ENCODE assay signal across 8 cellular contexts in the genomic region with DNA sequence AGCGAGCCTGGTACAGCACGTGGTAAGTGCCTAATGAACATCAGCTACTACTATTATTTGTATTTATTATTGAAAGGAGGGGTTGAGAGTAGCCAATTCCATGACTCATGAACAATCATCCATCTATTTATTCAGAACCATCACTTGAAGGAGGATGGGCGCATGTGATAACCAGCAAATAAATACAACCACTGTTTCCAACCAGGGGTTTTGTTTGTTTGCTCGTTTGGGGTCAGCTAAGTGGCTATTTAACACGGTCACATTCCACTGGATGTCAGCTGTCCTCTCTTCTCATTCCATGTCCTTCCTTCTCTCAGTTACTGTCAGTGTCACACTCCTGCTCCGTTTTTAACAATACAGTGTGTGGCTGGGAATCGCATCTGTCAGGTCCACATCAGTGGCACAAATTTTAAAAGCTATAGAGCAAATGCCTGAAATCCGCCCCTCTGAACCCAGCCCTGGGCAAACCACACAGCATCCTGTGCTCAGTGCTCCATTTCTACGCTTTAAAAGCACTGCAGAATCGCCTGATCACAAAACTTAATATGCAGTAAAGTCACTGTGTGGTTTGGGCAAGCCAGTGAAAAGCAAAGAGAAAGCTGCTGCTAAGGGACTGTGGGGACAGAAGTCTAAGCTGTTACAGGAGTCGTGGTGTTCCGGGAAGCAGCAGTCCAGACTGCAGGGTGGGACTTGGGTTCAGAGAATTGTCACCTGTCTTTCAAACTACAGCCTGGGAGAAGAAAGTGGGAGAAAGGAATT.
DNase-seq lines count a peak whose midpoint lies in the region; ATAC-seq and TF ChIP-seq lines count a peak whose summit lies in the region.

No MANE protein-coding gene starts in this region.

- H3K36me3 ChIP-seq in DOHH2 (ENCODE audit: control insufficient read depth, low read length) (peaks cover 45% of the 10 kb centered on the region), neutrophil (no peaks in the 10 kb centered on the region)
- no peaks in the 10 kb centered on the region for H3K36me3 ChIP-seq in effector memory CD4-positive, alpha-beta T cell (ENCODE audit: control insufficient read depth, insufficient read depth, low read length)

- intact Hi-C loops in head of caudate nucleus (cut with DNase I): no loop called here

- H3K9me2 ChIP-seq in DOHH2 (replicated peaks; ENCODE audit: control insufficient read depth, low read length): no peaks in the 10 kb centered on the region

- H3K4me1 ChIP-seq in DOHH2 (ENCODE audit: control insufficient read depth, low read length) (peaks cover 97% of the 10 kb centered on the region), neutrophil (ENCODE audit: control insufficient read depth in 1 of 2, insufficient read depth in 1 of 2, low read depth in 1 of 2, low read length in 1 of 2) (peaks cover 55 to 75% of the 10 kb centered on the region in 2 experiments)
- H3K4me1 ChIP-seq in effector memory CD4-positive, alpha-beta T cell (ENCODE audit: control insufficient read depth, insufficient read depth, low read length, poor library complexity, severe bottlenecking): peaks cover 81% of the 10 kb centered on the region

- peaks cover 77% of the 10 kb centered on the region for H3F3A ChIP-seq in DOHH2 (ENCODE audit: control insufficient read depth, insufficient read depth)

- H4K20me1 ChIP-seq in DOHH2 (ENCODE audit: control insufficient read depth, insufficient read depth, low read depth, low read length): no peaks in the 10 kb centered on the region

- H3K27ac ChIP-seq in DOHH2 (ENCODE audit: low read depth, low read length) (peak overlapping the region; percentile 96), neutrophil (peak overlapping the region; percentile 79)
- H3K27ac ChIP-seq in effector memory CD4-positive, alpha-beta T cell (ENCODE audit: insufficient read depth, low read length, poor library complexity, severe bottlenecking): peak overlapping the region; percentile 84

- ATAC-seq in HG03457 (IDR thresholded peaks at IDR 0.05; ENCODE audit: unreplicated experiment): no peak

- no peaks in the 10 kb centered on the region for H3K27me3 ChIP-seq in DOHH2 (ENCODE audit: control insufficient read depth, low read length)
- no peaks in the 10 kb centered on the region for H3K27me3 ChIP-seq in effector memory CD4-positive, alpha-beta T cell (replicated peaks; ENCODE audit: control insufficient read depth, insufficient read depth, low read length, poor library complexity, severe bottlenecking)
- no peaks in the 10 kb centered on the region for H3K27me3 ChIP-seq in neutrophil

- H3K79me2 ChIP-seq in DOHH2 (ENCODE audit: control insufficient read depth, low read length): peaks cover 69% of the 10 kb centered on the region

- H3K9me3 ChIP-seq in DOHH2 (ENCODE audit: control insufficient read depth, insufficient read depth, low read length): no peaks in the 10 kb centered on the region
- H3K9me3 ChIP-seq in effector memory CD4-positive, alpha-beta T cell (ENCODE audit: control insufficient read depth, low read length): no peaks in the 10 kb centered on the region
- H3K9me3 ChIP-seq in neutrophil: no peaks in the 10 kb centered on the region

- H3K4me2 ChIP-seq in DOHH2 (ENCODE audit: low read length): peak overlapping the region; percentile 77

- TF ChIP-seq CTCF in DOHH2 (IDR thresholded peaks at IDR 0.05; ENCODE audit: low read depth, low read length, poor library complexity, severe bottlenecking) (no peak), neutrophil (IDR thresholded peaks at IDR 0.05) (no peak)

- H3K4me3 ChIP-seq in DOHH2 (ENCODE audit: low read length) (peak overlapping the region; percentile 54), neutrophil (ENCODE audit: low read depth in 1 of 2, low read length in 1 of 2) (no peak overlapping the region)
- peak overlapping the region; percentile 30 for H3K4me3 ChIP-seq in effector memory CD4-positive, alpha-beta T cell (ENCODE audit: insufficient read depth, low read depth, low read length, poor library complexity, severe bottlenecking)

- peak; percentile 56 for DNase-seq in NCI-H748 (lab: John Stamatoyannopoulos, UW; ENCODE audit: unreplicated experiment)
- DNase-seq in effector memory CD4-positive, alpha-beta T cell: no peak
- no peak for DNase-seq in midbrain (lab: John Stamatoyannopoulos, UW)
- no peak for DNase-seq in SW 1271 (lab: John Stamatoyannopoulos, UW)
- DNase-seq in head of caudate nucleus: no peak

Comparison
In these comparisons a context has a peak if more than half of its experiments do, and no peak if none do; other contexts are left out.
1. H3K4me3 ChIP-seq: peak in DOHH2 (single experiment) and effector memory CD4-positive, alpha-beta T cell (single experiment); none in neutrophil (0 of 2).
2. Peak in every context shown above with its lines, with median percentiles within 50 percentile points of each other: H3K27ac ChIP-seq.